21 cellular contexts compared by ENCODE assay signal in genomic region chr7:147571436-147572180, GRCh38.
DNase-seq lines count a peak whose midpoint lies in the region; ATAC-seq and TF ChIP-seq lines count a peak whose summit lies in the region.
"Had no signal": no experiment of that assay in that cellular context is flagged by ENCODE, and none has a peak within 500 bp of the region (broad histone marks: within the 10 kb centered on the region; RNA-seq: fewer than 3 reads in every experiment).

No MANE protein-coding gene starts in this region.

- 0 out of 2 replicates have a peak overlapping the region, but pooled peaks have one; percentile 14 for H2AFZ ChIP-seq in GM23338
- peak overlapping the region; percentile 25 for H2AFZ ChIP-seq in osteoblast (ENCODE audit: low read length)
- H2AFZ ChIP-seq: GM23248 had no signal

- peaks cover 6% of the 10 kb centered on the region; the same call in 2 of the 3 replicates for H3K9me3 Mint-ChIP-seq in GM23338
- peaks cover 13% of the 10 kb centered on the region for H3K9me3 Mint-ChIP-seq in stimulated activated memory B cell treated with anti-CD40 and anti-IgM and Interleukin-4, amounts not matched to agents 10 μg/mL and 1 μg/mL and 100 μg/mL, for 72 hours
- H3K9me3 Mint-ChIP-seq in glutamatergic neuron (ENCODE audit: unreplicated experiment): no peaks in the 10 kb centered on the region

- H3K27me3 ChIP-seq in GM23338 (ENCODE audit: insufficient read depth) (no peaks in the 10 kb centered on the region), layer of hippocampus (ENCODE audit: control insufficient read depth, insufficient read depth, low read length) (no peaks in the 10 kb centered on the region), osteoblast (ENCODE audit: insufficient read depth, low read length) (no peaks in the 10 kb centered on the region)

- H3F3A ChIP-seq in GM23338 (replicated peaks; ENCODE audit: low read depth): no peaks in the 10 kb centered on the region

- TF ChIP-seq CTCF in GM23338 (conservative IDR thresholded peaks at IDR 0.05; ENCODE audit: low read depth in 2 of 2) (no peak), osteoblast (IDR thresholded peaks at IDR 0.05; ENCODE audit: extremely low read depth, low read depth, low read length) (no peak), glutamatergic neuron (IDR thresholded peaks at IDR 0.05; ENCODE audit: partially characterized antibody, unreplicated experiment) (no peak)

- H3K79me2 ChIP-seq in GM23338 (replicated peaks; ENCODE audit: insufficient read depth) (no peaks in the 10 kb centered on the region), osteoblast (ENCODE audit: insufficient read depth, low read length) (no peaks in the 10 kb centered on the region)

- H3K36me3 Mint-ChIP-seq in GM23338 (ENCODE audit: low read depth) (peaks cover 3% of the 10 kb centered on the region; the same call in 1 of the 3 replicates), glutamatergic neuron (ENCODE audit: unreplicated experiment) (no peaks in the 10 kb centered on the region)
- H3K36me3 Mint-ChIP-seq in stimulated activated memory B cell treated with anti-CD40 and anti-IgM and Interleukin-4, amounts not matched to agents 10 μg/mL and 1 μg/mL and 100 μg/mL, for 72 hours: no peaks in the 10 kb centered on the region
- H3K36me3 Mint-ChIP-seq: CD8-positive, alpha-beta memory T cell had no signal

- H3K27ac Mint-ChIP-seq in GM23338: no peak overlapping the region
- H3K27ac Mint-ChIP-seq in stimulated activated memory B cell treated with anti-CD40 and anti-IgM and Interleukin-4, amounts not matched to agents 10 μg/mL and 1 μg/mL and 100 μg/mL, for 72 hours: no peak overlapping the region
- no peak overlapping the region for H3K27ac Mint-ChIP-seq in glutamatergic neuron (ENCODE audit: unreplicated experiment)
- H3K27ac Mint-ChIP-seq: CD8-positive, alpha-beta memory T cell had no signal

- H4K20me1 ChIP-seq in GM23338 (replicated peaks; ENCODE audit: insufficient read depth) (no peaks in the 10 kb centered on the region), osteoblast (ENCODE audit: insufficient read depth, low read length) (no peaks in the 10 kb centered on the region)

- H3K27ac ChIP-seq in GM23338 (ENCODE audit: low read depth) (no peak overlapping the region), cingulate gyrus (ENCODE audit: low read depth, low read length) (peak overlapping the region; percentile 56), layer of hippocampus (ENCODE audit: low read depth, low read length) (peak overlapping the region; percentile 10), osteoblast (ENCODE audit: low read depth, low read length) (no peak overlapping the region)
- H3K27ac ChIP-seq: C4-2B, GM23248 had no signal

- H3K4me1 Mint-ChIP-seq in GM23338 (peaks cover 10% of the 10 kb centered on the region; the same call in 2 of the 3 replicates), glutamatergic neuron (ENCODE audit: low read depth, unreplicated experiment) (no peaks in the 10 kb centered on the region)
- no peaks in the 10 kb centered on the region for H3K4me1 Mint-ChIP-seq in stimulated activated memory B cell treated with anti-CD40 and anti-IgM and Interleukin-4, amounts not matched to agents 10 μg/mL and 1 μg/mL and 100 μg/mL, for 72 hours
- H3K4me1 Mint-ChIP-seq: CD8-positive, alpha-beta memory T cell had no signal

- H3K27me3 Mint-ChIP-seq in GM23338 (ENCODE audit: insufficient read depth, low read depth, poor library complexity) (peaks cover 2% of the 10 kb centered on the region), glutamatergic neuron (ENCODE audit: unreplicated experiment) (no peaks in the 10 kb centered on the region)
- no peaks in the 10 kb centered on the region for H3K27me3 Mint-ChIP-seq in stimulated activated memory B cell treated with anti-CD40 and anti-IgM and Interleukin-4, amounts not matched to agents 10 μg/mL and 1 μg/mL and 100 μg/mL, for 72 hours
- H3K27me3 Mint-ChIP-seq: CD8-positive, alpha-beta memory T cell had no signal

- H3K4me3 ChIP-seq in GM23338 (no peak overlapping the region), osteoblast (ENCODE audit: insufficient read depth, low read length) (no peak overlapping the region)
- H3K4me3 ChIP-seq: GM23248 had no signal

- no peaks in the 10 kb centered on the region for H3K36me3 ChIP-seq in GM23338 (ENCODE audit: insufficient read depth)
- no peaks in the 10 kb centered on the region for H3K36me3 ChIP-seq in osteoblast (ENCODE audit: insufficient read depth, low read length)

- DNase-seq in GM23338 (ENCODE audit: low spot score) (no peak), osteoblast (ENCODE audit: insufficient read length, low spot score, missing footprints) (no peak), mucosa of gallbladder (ENCODE audit: low spot score) (no peak), glutamatergic neuron (no peak)
- no peak for DNase-seq in stimulated activated naive CD4-positive, alpha-beta T cell treated with Interleukin-2 at 50 U/mL for 16 hours (lab: John Stamatoyannopoulos, UW)
- DNase-seq: 8988T; AML-193; CD8-positive, alpha-beta memory T cell; GM23248; KG1; NCI-H1092 treated with DMSO at 0.1 percent for 48 hours; NCI-H1436 treated with DMSO at 0.1 percent for 48 hours; NCI-H2029; NCI-H345; NCI-H524 treated with DMSO at 0.1 percent for 48 hours had no signal

- no peaks in the 10 kb centered on the region for H3K9me3 ChIP-seq in osteoblast (ENCODE audit: low read depth, low read length)

- no peaks in the 10 kb centered on the region for H3K9me2 ChIP-seq in GM23338 (ENCODE audit: insufficient read depth)

- no peaks in the 10 kb centered on the region for H3K4me1 ChIP-seq in GM23338 (ENCODE audit: insufficient read depth)
- no peaks in the 10 kb centered on the region for H3K4me1 ChIP-seq in osteoblast (ENCODE audit: insufficient read depth, low read length)

- H3K4me3 Mint-ChIP-seq in GM23338: no peak overlapping the region
- H3K4me3 Mint-ChIP-seq in stimulated activated memory B cell treated with anti-CD40 and anti-IgM and Interleukin-4, amounts not matched to agents 10 μg/mL and 1 μg/mL and 100 μg/mL, for 72 hours: no peak overlapping the region
- no peak overlapping the region for H3K4me3 Mint-ChIP-seq in glutamatergic neuron (ENCODE audit: unreplicated experiment)
- H3K4me3 Mint-ChIP-seq: CD8-positive, alpha-beta memory T cell had no signal

- no peak for ATAC-seq in GM23338
- ATAC-seq in stimulated activated memory B cell treated with anti-CD40 and anti-IgM and Interleukin-4, amounts not matched to agents 10 μg/mL and 1 μg/mL and 100 μg/mL, for 72 hours: no peak
- ATAC-seq: HCT116, Right ventricle myocardium inferior had no signal

- H3K4me2 ChIP-seq in GM23338 (no peak overlapping the region), osteoblast (ENCODE audit: insufficient read depth, low read length) (no peak overlapping the region)

TF ChIP-seq in GM23338, 12 proteins besides CTCF, POLR2A, EP300 and RAD21 (continues in another document):
- TF ChIP-seq EZH2phosphoT487 (IDR thresholded peaks at IDR 0.05; ENCODE audit: unreplicated experiment) (no peak), STAT1 (IDR thresholded peaks at IDR 0.05; ENCODE audit: unreplicated experiment) (no peak), JUNB (IDR thresholded peaks at IDR 0.05; ENCODE audit: unreplicated experiment) (no peak), NANOG (IDR thresholded peaks at IDR 0.05; ENCODE audit: borderline replicate concordance) (no peak), ZNF331 (CRISPR knock-in tag; IDR thresholded peaks at IDR 0.05; ENCODE audit: low read depth) (no peak), ZNF114 (CRISPR knock-in tag; IDR thresholded peaks at IDR 0.05) (no peak), REST (IDR thresholded peaks at IDR 0.05; ENCODE audit: unreplicated experiment) (no peak), EZH2 (IDR thresholded peaks at IDR 0.05; ENCODE audit: low read depth, unreplicated experiment) (no peak), POLR2AphosphoS5 (IDR thresholded peaks at IDR 0.05; ENCODE audit: low read depth) (no peak), CREB1 (CRISPR knock-in tag; IDR thresholded peaks at IDR 0.05; ENCODE audit: low read depth) (no peak)

Comparison
In these comparisons a context has a peak if more than half of its experiments do, and no peak if none do; other contexts are left out.
1. H3K27ac ChIP-seq: peak in cingulate gyrus (single experiment) and layer of hippocampus (single experiment); none in GM23338 (single experiment) and osteoblast (single experiment).